In genomic region chr11:65781962-65782815, GRCh38 we compare ENCODE assay signal across 14 cellular contexts. TPM values are rescaled to one million over a fixed set of nuclear protein-coding genes. Genes with fewer than 3 reads are reported as not detected.
DNase-seq lines count a peak whose midpoint lies in the region; ATAC-seq and TF ChIP-seq lines count a peak whose summit lies in the region.
"Had no signal": no experiment of that assay in that cellular context is flagged by ENCODE, and none has a peak within 500 bp of the region (broad histone marks: within the 10 kb centered on the region; RNA-seq: fewer than 3 reads in every experiment).

No MANE protein-coding gene starts in this region.

- no peak for TF ChIP-seq EP300 in suprapubic skin (IDR thresholded peaks at IDR 0.05)

- peaks cover 22% of the 10 kb centered on the region for H3K36me3 ChIP-seq in suprapubic skin

- H3K9me3 ChIP-seq in suprapubic skin = no peaks in the 10 kb centered on the region

- no peak for TF ChIP-seq POLR2A in suprapubic skin (IDR thresholded peaks at IDR 0.05)

- no CpG with 5 or more reads among the region's 13 CpGs for WGBS in suprapubic skin

- H3K4me3 ChIP-seq in suprapubic skin = peak overlapping the region; percentile 77

- ATAC-seq in HG02763 (IDR thresholded peaks at IDR 0.05; ENCODE audit: unreplicated experiment) = no peak
- ATAC-seq in HG03378 (IDR thresholded peaks at IDR 0.05; ENCODE audit: unreplicated experiment) = no peak

- TF ChIP-seq CTCF in VCaP (conservative IDR thresholded peaks at IDR 0.05) (no peak), suprapubic skin (IDR thresholded peaks at IDR 0.05) (no peak)

- H3K27me3 ChIP-seq in layer of hippocampus (ENCODE audit: control insufficient read depth, insufficient read depth, low read length) = peaks cover 17% of the 10 kb centered on the region
- H3K27me3 ChIP-seq in suprapubic skin = peaks cover 15% of the 10 kb centered on the region

- peak; percentile 55 for DNase-seq in activated CD8-positive, alpha-beta memory T cell treated with anti-CD3 and anti-CD28 coated beads for 24 hours
- DNase-seq in activated CD8-positive, alpha-beta memory T cell treated with anti-CD3 and anti-CD28 coated beads, Interleukin-2, amount 50 U/mL, for 4 hours = no peak
- DNase-seq in suprapubic skin (ENCODE audit: low spot score in 2 of 2) (peak in 1 of 2 donors; percentile 71), NCI-H510A (lab: John Stamatoyannopoulos, UW) (no peak)
- DNase-seq: ACHN; midbrain; NCI-H510A treated with DMSO at 0.1 percent for 48 hours; SIG-M5; stimulated activated CD8-positive, alpha-beta memory T cell treated with anti-CD3 and anti-CD28 coated beads, Interleukin-4, amount 100 ng/mL, for 48 hours had no signal

- H3K27ac ChIP-seq in VCaP = peak overlapping the region; percentile 92
- H3K27ac ChIP-seq in layer of hippocampus (ENCODE audit: low read depth, low read length) = peak overlapping the region; percentile 46
- H3K27ac ChIP-seq in suprapubic skin = peak overlapping the region; percentile 91

- H3K4me1 ChIP-seq in suprapubic skin = peaks cover 56% of the 10 kb centered on the region

RNA-seq across cellular contexts. Expression of gene AP5B1, which starts 1.4 kb away (rescaled TPM):
- 10 to 100 TPM; 26.3 to 55.9 (median 38.1) TPM for total RNA-seq in suprapubic skin

RNA-seq across cellular contexts. Expression of gene OVOL1, which starts 4.7 kb away (rescaled TPM):
- 100 to 1,000 TPM in 2 of 4 donors, 10 to 100 TPM in 2; 64.4 to 196 (median 121) TPM for total RNA-seq in suprapubic skin
- total RNA-seq: M059J had no signal

RNA-seq across cellular contexts. Expression of gene SNX32, which starts 51.6 kb away (rescaled TPM):
- total RNA-seq in suprapubic skin = 1 to 10 TPM in 1 of 4 donors, under 1 TPM in 1, not detected in 2; 0.76 to 1.1 TPM
- total RNA-seq: M059J had no signal
